Comparison of ENCODE assay signal across 11 cellular contexts in the genomic region with DNA sequence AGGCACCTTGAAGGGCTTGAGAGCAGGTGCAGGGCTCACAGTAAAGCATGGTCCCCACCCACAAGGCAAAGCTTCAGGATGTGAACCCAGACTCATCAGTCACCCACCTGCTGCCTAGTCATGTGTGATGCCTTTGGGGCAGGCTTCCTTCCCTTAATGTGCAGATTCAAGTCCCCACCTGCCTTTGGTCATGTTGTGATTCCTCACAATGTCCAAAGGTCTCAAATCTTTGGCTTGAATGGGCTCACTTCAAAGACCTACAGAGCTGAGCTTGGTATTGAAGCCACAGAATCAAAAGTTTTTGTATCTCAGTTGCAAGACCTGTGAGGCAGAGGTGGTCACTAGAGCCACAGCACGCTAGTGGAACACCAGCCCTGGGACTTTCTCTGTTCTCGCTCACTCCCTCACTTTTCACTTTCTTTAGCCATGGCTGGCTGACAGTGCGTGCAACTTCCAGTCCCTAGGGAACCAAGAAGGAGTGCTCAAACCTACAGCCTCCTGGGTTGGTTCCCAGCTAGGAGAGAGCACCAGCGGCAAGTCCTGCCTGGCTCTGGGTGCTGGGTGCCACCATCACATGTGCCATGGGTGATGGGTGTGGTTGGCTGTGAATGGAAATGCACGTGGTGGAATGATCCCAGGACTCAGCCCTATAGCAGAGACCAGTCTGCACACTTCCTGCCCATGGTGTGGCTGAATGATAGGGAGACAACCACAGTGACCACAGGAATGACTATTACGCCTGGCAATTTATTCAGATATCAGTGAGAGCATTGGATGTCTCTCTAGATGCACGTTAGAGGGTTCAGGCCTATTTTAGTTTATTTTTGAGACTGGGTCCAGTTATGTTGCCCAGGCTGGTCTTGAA. TPM values are rescaled to one million over a fixed set of nuclear protein-coding genes. Genes with fewer than 3 reads are reported as not detected.
DNase-seq lines count a peak whose midpoint lies in the region; ATAC-seq and TF ChIP-seq lines count a peak whose summit lies in the region.
"Had no signal": no experiment of that assay in that cellular context is flagged by ENCODE, and none has a peak within 500 bp of the region (broad histone marks: within the 10 kb centered on the region; RNA-seq: fewer than 3 reads in every experiment).

No MANE protein-coding gene starts in this region.

- H3K4me3 ChIP-seq in PC-3 (ENCODE audit: low read length), result no peak overlapping the region
- H3K4me3 ChIP-seq: Peyer's patch had no signal

- no peaks in the 10 kb centered on the region for H3K36me3 ChIP-seq in PC-3 (ENCODE audit: low read depth, low read length)
- H3K36me3 ChIP-seq: Peyer's patch had no signal

- TF ChIP-seq CTCF in activated CD8-positive, alpha-beta T cell treated with anti-CD3 and anti-CD28 coated beads for 36 hours (IDR thresholded peaks at IDR 0.05), result no peak
- no peak for TF ChIP-seq CTCF in PC-3 (conservative IDR thresholded peaks at IDR 0.05; ENCODE audit: low read depth, low read length)

- H3K27ac ChIP-seq in PC-3 (ENCODE audit: low read length), result no peak overlapping the region
- H3K27ac ChIP-seq: Peyer's patch had no signal

- ATAC-seq in activated CD8-positive, alpha-beta T cell treated with anti-CD3 and anti-CD28 coated beads for 36 hours, result no peak
- ATAC-seq in activated CD8-positive, alpha-beta T cell treated with anti-CD3 and anti-CD28 coated beads, Interleukin-2, amount 10 ng/mL, durations not matched to agents 7 days and 5 days, result no peak
- ATAC-seq in HG02870 (IDR thresholded peaks at IDR 0.05; ENCODE audit: unreplicated experiment), result peak; percentile 52
- ATAC-seq in PC-3, result no peak
- ATAC-seq in stimulated activated memory B cell treated with anti-CD40 and anti-IgM and Interleukin-4, amounts not matched to agents 10 μg/mL and 1 μg/mL and 100 μg/mL, for 72 hours, result peak; percentile 82

- H3K9me3 Mint-ChIP-seq in activated CD8-positive, alpha-beta T cell treated with anti-CD3 and anti-CD28 coated beads for 36 hours, result no peaks in the 10 kb centered on the region
- no peaks in the 10 kb centered on the region for H3K9me3 Mint-ChIP-seq in activated CD8-positive, alpha-beta T cell treated with anti-CD3 and anti-CD28 coated beads, Interleukin-2, amount 10 ng/mL, durations not matched to agents 7 days and 5 days (ENCODE audit: insufficient read depth)
- H3K9me3 Mint-ChIP-seq in stimulated activated memory B cell treated with anti-CD40 and anti-IgM and Interleukin-4, amounts not matched to agents 10 μg/mL and 1 μg/mL and 100 μg/mL, for 72 hours, result peaks cover 3% of the 10 kb centered on the region
- H3K9me3 Mint-ChIP-seq in activated naive CD4-positive, alpha-beta T cell treated with anti-CD3 and anti-CD28 coated beads for 36 hours, result no peaks in the 10 kb centered on the region

- no peaks in the 10 kb centered on the region for H3K9me3 ChIP-seq in PC-3 (ENCODE audit: low read length)
- H3K9me3 ChIP-seq: Peyer's patch had no signal

- peaks cover 17% of the 10 kb centered on the region for H3K4me1 Mint-ChIP-seq in activated CD8-positive, alpha-beta T cell treated with anti-CD3 and anti-CD28 coated beads for 36 hours (ENCODE audit: low read depth)
- H3K4me1 Mint-ChIP-seq in activated CD8-positive, alpha-beta T cell treated with anti-CD3 and anti-CD28 coated beads, Interleukin-2, amount 10 ng/mL, durations not matched to agents 7 days and 5 days (ENCODE audit: low read depth), result peaks cover 22% of the 10 kb centered on the region
- H3K4me1 Mint-ChIP-seq in stimulated activated memory B cell treated with anti-CD40 and anti-IgM and Interleukin-4, amounts not matched to agents 10 μg/mL and 1 μg/mL and 100 μg/mL, for 72 hours, result peaks cover 29% of the 10 kb centered on the region
- H3K4me1 Mint-ChIP-seq in activated naive CD4-positive, alpha-beta T cell treated with anti-CD3 and anti-CD28 coated beads for 36 hours (ENCODE audit: low read depth), result peaks cover 18% of the 10 kb centered on the region

- intact Hi-C loops in activated CD8-positive, alpha-beta T cell treated with anti-CD3 and anti-CD28 coated beads for 36 hours (cut with micrococcal nuclease), result no loop called here
- intact Hi-C loops in PC-3 (cut with micrococcal nuclease), result no loop called here
- intact Hi-C loops in activated naive CD4-positive, alpha-beta T cell treated with anti-CD3 and anti-CD28 coated beads for 36 hours (cut with micrococcal nuclease), result no loop called here

- H3K4me2 ChIP-seq in PC-3 (ENCODE audit: low read length), result no peak overlapping the region

- H4K20me1 ChIP-seq in PC-3 (ENCODE audit: low read length), result no peaks in the 10 kb centered on the region

- H3F3A ChIP-seq in PC-3 (ENCODE audit: low read length, unreplicated experiment), result peaks cover 3% of the 10 kb centered on the region

- H3K79me2 ChIP-seq in PC-3 (ENCODE audit: low read length), result no peaks in the 10 kb centered on the region

- BruUV-seq in PC-3 (replicated peaks; lab: Mats Ljungman, UMichigan), result no TSS peak

- CTCF ChIA-PET in activated CD8-positive, alpha-beta T cell treated with anti-CD3 and anti-CD28 coated beads for 36 hours (lab: Charles Lee), result interaction anchor here (3.4 kb wide), 1 partner anchor 12 kb away, joined by 12 read pairs; no protein-coding TSS in a partner anchor
- CTCF ChIA-PET in activated CD8-positive, alpha-beta T cell treated with anti-CD3 and anti-CD28 coated beads, Interleukin-2, amount 10 ng/mL, durations not matched to agents 7 days and 5 days (lab: Charles Lee), result interaction anchor here (1.2 kb wide), 1 partner anchor 7 kb away, joined by 3 read pairs; no protein-coding TSS in a partner anchor
- CTCF ChIA-PET in PC-3 (lab: Charles Lee), result no interaction called here
- CTCF ChIA-PET in activated naive CD4-positive, alpha-beta T cell treated with anti-CD3 and anti-CD28 coated beads for 36 hours (lab: Charles Lee), result interaction anchor here (0.7 to 1.6 kb wide), 2 partner anchors 51 to 109 kb away, joined by 3 to 5 read pairs; no protein-coding TSS in a partner anchor

- no peaks in the 10 kb centered on the region for H3K36me3 Mint-ChIP-seq in activated CD8-positive, alpha-beta T cell treated with anti-CD3 and anti-CD28 coated beads for 36 hours (ENCODE audit: low read depth)
- peaks cover 4% of the 10 kb centered on the region for H3K36me3 Mint-ChIP-seq in activated CD8-positive, alpha-beta T cell treated with anti-CD3 and anti-CD28 coated beads, Interleukin-2, amount 10 ng/mL, durations not matched to agents 7 days and 5 days (ENCODE audit: low read depth)
- no peaks in the 10 kb centered on the region for H3K36me3 Mint-ChIP-seq in stimulated activated memory B cell treated with anti-CD40 and anti-IgM and Interleukin-4, amounts not matched to agents 10 μg/mL and 1 μg/mL and 100 μg/mL, for 72 hours
- no peaks in the 10 kb centered on the region for H3K36me3 Mint-ChIP-seq in activated naive CD4-positive, alpha-beta T cell treated with anti-CD3 and anti-CD28 coated beads for 36 hours (ENCODE audit: low read depth)

- no peak overlapping the region for H3K9ac ChIP-seq in PC-3 (ENCODE audit: low read length)

- no peak overlapping the region for H3K4me3 Mint-ChIP-seq in activated CD8-positive, alpha-beta T cell treated with anti-CD3 and anti-CD28 coated beads for 36 hours
- H3K4me3 Mint-ChIP-seq in activated CD8-positive, alpha-beta T cell treated with anti-CD3 and anti-CD28 coated beads, Interleukin-2, amount 10 ng/mL, durations not matched to agents 7 days and 5 days, result no peak overlapping the region
- no peak overlapping the region for H3K4me3 Mint-ChIP-seq in stimulated activated memory B cell treated with anti-CD40 and anti-IgM and Interleukin-4, amounts not matched to agents 10 μg/mL and 1 μg/mL and 100 μg/mL, for 72 hours
- no peak overlapping the region for H3K4me3 Mint-ChIP-seq in activated naive CD4-positive, alpha-beta T cell treated with anti-CD3 and anti-CD28 coated beads for 36 hours
- H3K4me3 Mint-ChIP-seq: activated naive CD8-positive, alpha-beta T cell treated with anti-CD3 and anti-CD28 coated beads, Interleukin-2, amount 10 ng/mL, durations not matched to agents 7 days and 5 days had no signal

- POLR2A ChIA-PET in activated CD8-positive, alpha-beta T cell treated with anti-CD3 and anti-CD28 coated beads for 36 hours (lab: Charles Lee), result no interaction called here
- POLR2A ChIA-PET in activated CD8-positive, alpha-beta T cell treated with anti-CD3 and anti-CD28 coated beads, Interleukin-2, amount 10 ng/mL, durations not matched to agents 7 days and 5 days (lab: Charles Lee), result no interaction called here
- POLR2A ChIA-PET in PC-3 (lab: Charles Lee; ENCODE audit: unreplicated experiment), result no interaction called here

- no peak overlapping the region for H2AFZ ChIP-seq in PC-3 (ENCODE audit: low read length)

- peaks cover 2% of the 10 kb centered on the region for H3K27me3 Mint-ChIP-seq in activated CD8-positive, alpha-beta T cell treated with anti-CD3 and anti-CD28 coated beads for 36 hours
- H3K27me3 Mint-ChIP-seq in activated CD8-positive, alpha-beta T cell treated with anti-CD3 and anti-CD28 coated beads, Interleukin-2, amount 10 ng/mL, durations not matched to agents 7 days and 5 days (ENCODE audit: low read depth), result peaks cover 2% of the 10 kb centered on the region
- H3K27me3 Mint-ChIP-seq in stimulated activated memory B cell treated with anti-CD40 and anti-IgM and Interleukin-4, amounts not matched to agents 10 μg/mL and 1 μg/mL and 100 μg/mL, for 72 hours, result peaks cover 6% of the 10 kb centered on the region
- no peaks in the 10 kb centered on the region for H3K27me3 Mint-ChIP-seq in activated naive CD4-positive, alpha-beta T cell treated with anti-CD3 and anti-CD28 coated beads for 36 hours (ENCODE audit: low read depth)

- peaks cover 15% of the 10 kb centered on the region; the same call in 1 of the 2 replicates for H3K4me1 ChIP-seq in PC-3 (ENCODE audit: insufficient read depth, low read length)
- H3K4me1 ChIP-seq: Peyer's patch had no signal

- peak; percentile 7 for DNase-seq in activated CD8-positive, alpha-beta T cell treated with anti-CD3 and anti-CD28 coated beads for 36 hours
- no peak for DNase-seq in activated CD8-positive, alpha-beta T cell treated with anti-CD3 and anti-CD28 coated beads, Interleukin-2, amount 10 ng/mL, durations not matched to agents 7 days and 5 days
- peak; percentile 7 for DNase-seq in PC-3
- no peak for DNase-seq in activated naive CD4-positive, alpha-beta T cell treated with anti-CD3 and anti-CD28 coated beads for 36 hours
- no peak for DNase-seq in activated CD4-positive, alpha-beta T cell treated with anti-CD3 and anti-CD28 coated beads, Interleukin-2, amount 50 U/mL, for 48 hours
- DNase-seq in C1 segment of cervical spinal cord (lab: John Stamatoyannopoulos, UW), result no peak
- DNase-seq: activated naive CD8-positive, alpha-beta T cell treated with anti-CD3 and anti-CD28 coated beads, Interleukin-2, amount 10 ng/mL, durations not matched to agents 7 days and 5 days; hypothalamus had no signal

- no peaks in the 10 kb centered on the region for H3K9me2 ChIP-seq in PC-3 (replicated peaks; ENCODE audit: low read length)

- no peaks in the 10 kb centered on the region for H3K27me3 ChIP-seq in PC-3 (ENCODE audit: low read length)
- H3K27me3 ChIP-seq: Peyer's patch had no signal

- no peak overlapping the region for H3K27ac Mint-ChIP-seq in activated CD8-positive, alpha-beta T cell treated with anti-CD3 and anti-CD28 coated beads for 36 hours
- H3K27ac Mint-ChIP-seq in activated CD8-positive, alpha-beta T cell treated with anti-CD3 and anti-CD28 coated beads, Interleukin-2, amount 10 ng/mL, durations not matched to agents 7 days and 5 days, result no peak overlapping the region
- peak overlapping the region; percentile 66 for H3K27ac Mint-ChIP-seq in stimulated activated memory B cell treated with anti-CD40 and anti-IgM and Interleukin-4, amounts not matched to agents 10 μg/mL and 1 μg/mL and 100 μg/mL, for 72 hours
- no peak overlapping the region for H3K27ac Mint-ChIP-seq in activated naive CD4-positive, alpha-beta T cell treated with anti-CD3 and anti-CD28 coated beads for 36 hours
- H3K27ac Mint-ChIP-seq: activated naive CD8-positive, alpha-beta T cell treated with anti-CD3 and anti-CD28 coated beads, Interleukin-2, amount 10 ng/mL, durations not matched to agents 7 days and 5 days had no signal

RNA-seq across cellular contexts. Expression of a gene that starts 26.4 kb away (rescaled TPM):
- under 1 TPM; 0.54 to 0.58 TPM for total RNA-seq in activated CD8-positive, alpha-beta T cell treated with anti-CD3 and anti-CD28 coated beads for 36 hours
- total RNA-seq in activated CD8-positive, alpha-beta T cell treated with anti-CD3 and anti-CD28 coated beads, Interleukin-2, amount 10 ng/mL, durations not matched to agents 7 days and 5 days, result under 1 TPM; 0.08 to 0.21 TPM
- not detected in 2 replicates for total RNA-seq in PC-3 (2014; rRNA removed)
- under 1 TPM; 0.10 to 0.12 TPM for total RNA-seq in activated naive CD4-positive, alpha-beta T cell treated with anti-CD3 and anti-CD28 coated beads for 36 hours

RNA-seq across cellular contexts. Expression of a gene that starts 27.5 kb away (rescaled TPM):
- 1 to 10 TPM; 6.1 to 7.8 TPM for total RNA-seq in activated CD8-positive, alpha-beta T cell treated with anti-CD3 and anti-CD28 coated beads for 36 hours
- 1 to 10 TPM; 7.8 to 8.1 TPM for total RNA-seq in activated CD8-positive, alpha-beta T cell treated with anti-CD3 and anti-CD28 coated beads, Interleukin-2, amount 10 ng/mL, durations not matched to agents 7 days and 5 days
- total RNA-seq in PC-3 (2014; rRNA removed), result 24.2 and 26.2 TPM in 2 replicates
- 1 to 10 TPM; 2.3 to 2.9 TPM for total RNA-seq in activated naive CD4-positive, alpha-beta T cell treated with anti-CD3 and anti-CD28 coated beads for 36 hours

Comparison
In these comparisons a context has a peak if more than half of its experiments do, and no peak if none do; other contexts are left out.
1. DNase-seq: peak in activated CD8-positive, alpha-beta T cell treated with anti-CD3 and anti-CD28 coated beads for 36 hours (single experiment) and PC-3 (single experiment); none in activated CD8-positive, alpha-beta T cell treated with anti-CD3 and anti-CD28 coated beads, Interleukin-2, amount 10 ng/mL, durations not matched to agents 7 days and 5 days (single experiment), activated naive CD4-positive, alpha-beta T cell treated with anti-CD3 and anti-CD28 coated beads for 36 hours (single experiment), activated CD4-positive, alpha-beta T cell treated with anti-CD3 and anti-CD28 coated beads, Interleukin-2, amount 50 U/mL, for 48 hours (0 of 2) and C1 segment of cervical spinal cord (0 of 14).
2. ATAC-seq: peak in HG02870 (single experiment) and stimulated activated memory B cell treated with anti-CD40 and anti-IgM and Interleukin-4, amounts not matched to agents 10 μg/mL and 1 μg/mL and 100 μg/mL, for 72 hours (single experiment); none in activated CD8-positive, alpha-beta T cell treated with anti-CD3 and anti-CD28 coated beads for 36 hours (single experiment), activated CD8-positive, alpha-beta T cell treated with anti-CD3 and anti-CD28 coated beads, Interleukin-2, amount 10 ng/mL, durations not matched to agents 7 days and 5 days (single experiment) and PC-3 (single experiment).